In the genomic region with DNA sequence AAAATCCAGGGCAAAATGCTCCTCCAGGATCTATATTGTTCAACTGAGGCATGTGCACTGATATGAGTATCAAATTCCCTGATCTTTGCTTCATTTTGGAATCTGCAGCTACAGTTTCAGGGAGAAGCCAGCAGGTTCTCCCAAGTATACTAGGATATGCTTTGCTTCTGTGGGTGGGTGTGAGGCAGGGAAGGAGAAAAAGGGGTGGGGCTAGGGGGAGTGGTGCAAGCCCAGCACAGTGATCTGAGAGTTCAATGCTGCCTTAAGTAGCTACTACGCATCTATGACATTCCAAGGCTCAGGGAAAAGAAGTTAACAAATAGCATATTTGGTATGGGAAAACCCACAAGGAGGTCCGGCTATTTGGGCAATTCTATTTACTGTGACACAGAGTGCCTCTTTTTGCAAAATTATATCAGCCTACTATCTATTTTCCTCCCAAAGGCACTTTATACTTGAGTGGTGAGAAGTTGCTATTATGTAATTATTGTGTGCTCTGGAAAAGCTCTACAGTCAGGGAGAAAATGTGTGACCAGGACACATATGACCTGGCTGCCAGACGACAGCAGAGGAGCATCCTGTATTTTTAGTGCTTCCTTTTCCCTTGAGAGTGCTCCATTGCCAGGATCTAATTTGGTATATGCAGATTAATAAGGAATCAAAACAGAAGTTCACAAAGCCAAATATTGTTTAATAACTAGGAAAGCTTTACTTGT, we compare ENCODE assay signal across 14 cellular contexts.
"Had no signal": no experiment of that assay in that cellular context is flagged by ENCODE, and none has a peak within 500 bp of the region (broad histone marks: within the 10 kb centered on the region; RNA-seq: fewer than 3 reads in every experiment).

No MANE protein-coding gene starts in this region.

- H3K27me3 ChIP-seq: ascending aorta, colonic mucosa, suprapubic skin had no signal

- DNase-seq: activated CD8-positive, alpha-beta T cell treated with anti-CD3 and anti-CD28 coated beads for 36 hours; activated naive CD4-positive, alpha-beta T cell treated with Interleukin-2 at 50 U/mL for 16 hours; activated naive CD8-positive, alpha-beta T cell treated with anti-CD3 and anti-CD28 coated beads, Interleukin-2, amount 50 U/mL, for 24 hours; colonic mucosa; hypothalamus; occipital lobe; stimulated activated CD4-positive, alpha-beta T cell treated with anti-CD3 and anti-CD28 coated beads, Interleukin-12 subunit alpha, Interleukin-12 subunit beta, amount 100 ng/mL, for 4 hours; stimulated activated CD4-positive, alpha-beta T cell treated with anti-CD3 and anti-CD28 coated beads, Interleukin-2, amount 100 ng/mL, for 48 hours; stimulated activated naive CD4-positive, alpha-beta T cell treated with Interleukin-2 at 50 U/mL for 16 hours; T-helper 9 cell had no signal

- H3K4me1 ChIP-seq: colonic mucosa, prostate gland, suprapubic skin had no signal

- H3K9me3 ChIP-seq: ascending aorta, colonic mucosa, prostate gland, suprapubic skin had no signal

- H3K36me3 ChIP-seq: ascending aorta, colonic mucosa, prostate gland, suprapubic skin had no signal

- ATAC-seq: activated CD8-positive, alpha-beta T cell treated with anti-CD3 and anti-CD28 coated beads for 36 hours; activated naive CD8-positive, alpha-beta T cell treated with anti-CD3 and anti-CD28 coated beads, Interleukin-2, amount 50 U/mL, for 24 hours; natural killer cell treated with Interleukin-12 subunit alpha and Interleukin-12 subunit beta and Interleukin-15 and Interleukin-18, amount 100 ng/mL, for 72 hours had no signal

- H3K27ac ChIP-seq: ascending aorta, colonic mucosa, prostate gland, suprapubic skin had no signal

- H3K4me3 ChIP-seq: ascending aorta, colonic mucosa, prostate gland, suprapubic skin had no signal
